ENCODE assay signal across 29 cellular contexts in genomic region chr7:128989961-128990360, GRCh38.
"Had no signal": no experiment of that assay in that cellular context is flagged by ENCODE, and none has a peak within 500 bp of the region (broad histone marks: within the 10 kb centered on the region; RNA-seq: fewer than 3 reads in every experiment).

No MANE protein-coding gene starts in this region.

- DNase-seq: activated CD4-positive, alpha-beta T cell treated with anti-CD3 and anti-CD28 coated beads for 36 hours; activated CD4-positive, alpha-beta T cell treated with anti-CD3 and anti-CD28 coated beads, Interleukin-2, amount 10 ng/mL, durations not matched to agents 24 days and 14 days; activated CD4-positive, CD25-positive, alpha-beta regulatory T cell; activated CD4-positive, CD25-positive, alpha-beta regulatory T cell treated with anti-CD3 and anti-CD28 coated beads, Interleukin-2, amount 50 U/mL, for 72 hours; activated CD8-positive, alpha-beta memory T cell treated with anti-CD3 and anti-CD28 coated beads for 24 hours; activated CD8-positive, alpha-beta T cell treated with anti-CD3 and anti-CD28 coated beads for 36 hours; activated effector memory CD4-positive, alpha-beta T cell treated with Interleukin-2 at 50 U/mL for 16 hours; activated gamma-delta T cell treated with Interleukin-2 at 50 U/mL for 16 hours; activated naive CD4-positive, alpha-beta T cell treated with anti-CD3 and anti-CD28 coated beads, Interleukin-2, amount 50 U/mL, for 16 hours; activated naive CD4-positive, alpha-beta T cell treated with Interleukin-2 at 50 U/mL for 16 hours; activated T-cell treated with anti-CD3 and anti-CD28 coated beads, Interleukin-2, amount 50 U/mL, for 4 hours; amygdala; aorta; body of pancreas; caudate nucleus; cortex of kidney; dermis blood vessel endothelial cell; effector CD4-positive, alpha-beta T cell; effector memory CD8-positive, alpha-beta T cell; erythroblast; foreskin fibroblast; head of caudate nucleus; T-helper 1 cell; T-helper 17 cell; T1000 had no signal

- H3K4me3 Mint-ChIP-seq: activated CD4-positive, alpha-beta T cell treated with anti-CD3 and anti-CD28 coated beads for 36 hours; activated CD4-positive, alpha-beta T cell treated with anti-CD3 and anti-CD28 coated beads, Interleukin-2, amount 10 ng/mL, durations not matched to agents 24 days and 14 days; activated CD8-positive, alpha-beta T cell treated with anti-CD3 and anti-CD28 coated beads for 36 hours; activated naive CD8-positive, alpha-beta T cell; activated T-cell treated with anti-CD3 and anti-CD28 coated beads, Interleukin-2, amount 50 U/mL, for 4 hours; activated T-helper 17 cell treated with anti-CD3 and anti-CD28 coated beads, Interleukin-2, amount 50 U/mL, for 72 hours; effector memory CD8-positive, alpha-beta T cell; T-helper 17 cell; T-helper 2 cell treated with Interferon-gamma antibody and Interleukin-4, amounts not matched to agents 5 μg/mL and 100 μg/mL, for 36 hours had no signal

- H3K4me3 ChIP-seq: body of pancreas, esophagus muscularis mucosa had no signal

- H3K27me3 ChIP-seq: body of pancreas, esophagus muscularis mucosa had no signal

- H3K9me3 Mint-ChIP-seq: activated CD4-positive, alpha-beta T cell treated with anti-CD3 and anti-CD28 coated beads, Interleukin-2, amount 10 ng/mL, durations not matched to agents 24 days and 14 days; activated CD8-positive, alpha-beta T cell treated with anti-CD3 and anti-CD28 coated beads for 36 hours; activated T-cell treated with anti-CD3 and anti-CD28 coated beads, Interleukin-2, amount 50 U/mL, for 4 hours; activated T-helper 17 cell treated with anti-CD3 and anti-CD28 coated beads, Interleukin-2, amount 50 U/mL, for 72 hours; effector memory CD8-positive, alpha-beta T cell; T-helper 2 cell treated with Interferon-gamma antibody and Interleukin-4, amounts not matched to agents 5 μg/mL and 100 μg/mL, for 36 hours had no signal

- H3K4me1 ChIP-seq: body of pancreas, esophagus muscularis mucosa had no signal

- ATAC-seq: activated CD4-positive, alpha-beta T cell treated with anti-CD3 and anti-CD28 coated beads for 36 hours; activated CD8-positive, alpha-beta T cell treated with anti-CD3 and anti-CD28 coated beads for 36 hours; activated T-cell treated with anti-CD3 and anti-CD28 coated beads, Interleukin-2, amount 50 U/mL, for 4 hours; activated T-helper 17 cell treated with anti-CD3 and anti-CD28 coated beads, Interleukin-2, amount 50 U/mL, for 72 hours; body of pancreas; effector memory CD8-positive, alpha-beta T cell; T-helper 17 cell had no signal

- H3K27me3 Mint-ChIP-seq: activated CD4-positive, alpha-beta T cell treated with anti-CD3 and anti-CD28 coated beads for 36 hours; activated CD4-positive, alpha-beta T cell treated with anti-CD3 and anti-CD28 coated beads, Interleukin-2, amount 10 ng/mL, durations not matched to agents 24 days and 14 days; activated CD8-positive, alpha-beta T cell treated with anti-CD3 and anti-CD28 coated beads for 36 hours; activated naive CD8-positive, alpha-beta T cell; activated T-helper 17 cell treated with anti-CD3 and anti-CD28 coated beads, Interleukin-2, amount 50 U/mL, for 72 hours; effector memory CD8-positive, alpha-beta T cell; T-helper 17 cell had no signal

- H3K4me1 Mint-ChIP-seq: activated CD4-positive, alpha-beta T cell treated with anti-CD3 and anti-CD28 coated beads for 36 hours; activated T-helper 17 cell treated with anti-CD3 and anti-CD28 coated beads, Interleukin-2, amount 50 U/mL, for 72 hours had no signal

- H3K27ac ChIP-seq: body of pancreas, esophagus muscularis mucosa had no signal

- H3K27ac Mint-ChIP-seq: activated CD4-positive, alpha-beta T cell treated with anti-CD3 and anti-CD28 coated beads for 36 hours; activated CD4-positive, alpha-beta T cell treated with anti-CD3 and anti-CD28 coated beads, Interleukin-2, amount 10 ng/mL, durations not matched to agents 24 days and 14 days; activated CD8-positive, alpha-beta T cell treated with anti-CD3 and anti-CD28 coated beads for 36 hours; activated naive CD8-positive, alpha-beta T cell; activated T-helper 17 cell treated with anti-CD3 and anti-CD28 coated beads, Interleukin-2, amount 50 U/mL, for 72 hours; effector memory CD8-positive, alpha-beta T cell; T-helper 17 cell; T-helper 2 cell treated with Interferon-gamma antibody and Interleukin-4, amounts not matched to agents 5 μg/mL and 100 μg/mL, for 36 hours had no signal
